ENCODE assay signal across 27 cellular contexts in genomic region chr6:94988701-94989100, GRCh38.
"Had no signal": no experiment of that assay in that cellular context is flagged by ENCODE, and none has a peak within 500 bp of the region (broad histone marks: within the 10 kb centered on the region; RNA-seq: fewer than 3 reads in every experiment).

No MANE protein-coding gene starts in this region.

- H3K36me3 ChIP-seq: stomach, suprapubic skin, thoracic aorta, thyroid gland, tibial artery, tibial nerve, transverse colon, upper lobe of left lung, upper lobe of right lung, uterus, vagina had no signal

- H3K27me3 ChIP-seq: stomach, suprapubic skin, testis, thyroid gland, tibial artery, tibial nerve, transverse colon, upper lobe of left lung, upper lobe of right lung, uterus, vagina had no signal

- H3K36me3 Mint-ChIP-seq: stimulated activated effector memory CD8-positive, alpha-beta T cell treated with anti-CD3 and anti-CD28 coated beads, Interleukin-12 subunit alpha, Interleukin-12 subunit beta, amount 100 ng/mL, for 72 hours; stimulated activated memory B cell treated with anti-CD40 and anti-IgM and Interleukin-4, amounts not matched to agents 10 μg/mL and 1 μg/mL and 100 μg/mL, for 72 hours; type B pancreatic cell had no signal

- ATAC-seq: stimulated activated effector memory CD8-positive, alpha-beta T cell treated with anti-CD3 and anti-CD28 coated beads, Interleukin-12 subunit alpha, Interleukin-12 subunit beta, amount 100 ng/mL, for 72 hours; stimulated activated memory B cell treated with anti-CD40 and anti-IgM and Interleukin-4, amounts not matched to agents 10 μg/mL and 1 μg/mL and 100 μg/mL, for 72 hours; stimulated activated naive CD8-positive, alpha-beta T cell treated with anti-CD3 and anti-CD28 coated beads, Interleukin-15, amount 100 ng/mL, for 72 hours; stimulated activated naive CD8-positive, alpha-beta T cell treated with anti-CD3 and anti-CD28 coated beads, Interleukin-15, Interleukin-2, amounts not matched to agents 100 U/mL and 50 U/mL, for 24 hours; upper lobe of right lung had no signal

- H3K9me3 ChIP-seq: suprapubic skin, testis, thoracic aorta, thyroid gland, tibial artery, tibial nerve, transverse colon, upper lobe of left lung, upper lobe of right lung, uterus, vagina had no signal

- DNase-seq: stimulated activated CD4-positive, alpha-beta T cell treated with anti-CD3 and anti-CD28 coated beads, Interleukin-2, amount 100 ng/mL, for 48 hours; stimulated activated CD4-positive, alpha-beta T cell treated with anti-CD3 and anti-CD28 coated beads, Interleukin-4, amount 100 ng/mL, for 1 hour; stimulated activated CD4-positive, alpha-beta T cell treated with anti-CD3 and anti-CD28 coated beads, Interleukin-4, amount 100 ng/mL, for 24 hours; stimulated activated CD4-positive, alpha-beta T cell treated with anti-CD3 and anti-CD28 coated beads, Interleukin-4, amount 100 ng/mL, for 4 hours; stimulated activated CD8-positive, alpha-beta memory T cell treated with anti-CD3 and anti-CD28 coated beads, Interleukin-4, amount 100 ng/mL, for 48 hours; stimulated activated naive CD4-positive, alpha-beta T cell; stimulated activated naive CD4-positive, alpha-beta T cell treated with Interleukin-2 at 50 U/mL for 16 hours; stimulated activated naive CD8-positive, alpha-beta T cell treated with anti-CD3 and anti-CD28 coated beads, Interleukin-15, amount 100 ng/mL, for 72 hours; stimulated activated naive CD8-positive, alpha-beta T cell treated with anti-CD3 and anti-CD28 coated beads, Interleukin-15, Interleukin-2, amounts not matched to agents 100 U/mL and 50 U/mL, for 24 hours; stomach; substantia nigra; testis; thyroid gland; tibial artery; transverse colon; trophoblast cell; upper lobe of left lung; upper lobe of right lung; uterus had no signal

- H3K4me1 Mint-ChIP-seq: stimulated activated effector memory CD8-positive, alpha-beta T cell treated with anti-CD3 and anti-CD28 coated beads, Interleukin-12 subunit alpha, Interleukin-12 subunit beta, amount 100 ng/mL, for 72 hours; stimulated activated memory B cell treated with anti-CD40 and anti-IgM and Interleukin-4, amounts not matched to agents 10 μg/mL and 1 μg/mL and 100 μg/mL, for 72 hours; stimulated activated naive CD8-positive, alpha-beta T cell treated with anti-CD3 and anti-CD28 coated beads, Interleukin-15, amount 100 ng/mL, for 72 hours had no signal

- H3K4me3 ChIP-seq: stomach, suprapubic skin, testis, thoracic aorta, thyroid gland, tibial artery, tibial nerve, transverse colon, upper lobe of left lung, upper lobe of right lung, uterus, vagina had no signal

- H3K27ac Mint-ChIP-seq: stimulated activated effector memory CD8-positive, alpha-beta T cell treated with anti-CD3 and anti-CD28 coated beads, Interleukin-12 subunit alpha, Interleukin-12 subunit beta, amount 100 ng/mL, for 72 hours; stimulated activated memory B cell treated with anti-CD40 and anti-IgM and Interleukin-4, amounts not matched to agents 10 μg/mL and 1 μg/mL and 100 μg/mL, for 72 hours; stimulated activated naive CD8-positive, alpha-beta T cell treated with anti-CD3 and anti-CD28 coated beads, Interleukin-15, amount 100 ng/mL, for 72 hours; stimulated activated naive CD8-positive, alpha-beta T cell treated with anti-CD3 and anti-CD28 coated beads, Interleukin-15, Interleukin-2, amounts not matched to agents 100 ng/mL and 50 ng/mL, for 24 hours; type B pancreatic cell had no signal

- H3K27me3 Mint-ChIP-seq: stimulated activated memory B cell treated with anti-CD40 and anti-IgM and Interleukin-4, amounts not matched to agents 10 μg/mL and 1 μg/mL and 100 μg/mL, for 72 hours; stimulated activated naive CD8-positive, alpha-beta T cell treated with anti-CD3 and anti-CD28 coated beads, Interleukin-15, amount 100 ng/mL, for 72 hours; stimulated activated naive CD8-positive, alpha-beta T cell treated with anti-CD3 and anti-CD28 coated beads, Interleukin-15, Interleukin-2, amounts not matched to agents 100 ng/mL and 50 ng/mL, for 24 hours; type B pancreatic cell had no signal

- H3K4me3 Mint-ChIP-seq: stimulated activated effector memory CD8-positive, alpha-beta T cell treated with anti-CD3 and anti-CD28 coated beads, Interleukin-12 subunit alpha, Interleukin-12 subunit beta, amount 100 ng/mL, for 72 hours; stimulated activated memory B cell treated with anti-CD40 and anti-IgM and Interleukin-4, amounts not matched to agents 10 μg/mL and 1 μg/mL and 100 μg/mL, for 72 hours; stimulated activated naive CD8-positive, alpha-beta T cell treated with anti-CD3 and anti-CD28 coated beads, Interleukin-15, amount 100 ng/mL, for 72 hours; stimulated activated naive CD8-positive, alpha-beta T cell treated with anti-CD3 and anti-CD28 coated beads, Interleukin-15, Interleukin-2, amounts not matched to agents 100 ng/mL and 50 ng/mL, for 24 hours; type B pancreatic cell had no signal

- H3K27ac ChIP-seq: stomach, suprapubic skin, testis, thoracic aorta, thyroid gland, tibial artery, tibial nerve, transverse colon, upper lobe of left lung, upper lobe of right lung, uterus, vagina had no signal

- H3K9me3 Mint-ChIP-seq: stimulated activated memory B cell treated with anti-CD40 and anti-IgM and Interleukin-4, amounts not matched to agents 10 μg/mL and 1 μg/mL and 100 μg/mL, for 72 hours; type B pancreatic cell had no signal
